Comparison of ENCODE assay signal across 8 cellular contexts in the genomic region with DNA sequence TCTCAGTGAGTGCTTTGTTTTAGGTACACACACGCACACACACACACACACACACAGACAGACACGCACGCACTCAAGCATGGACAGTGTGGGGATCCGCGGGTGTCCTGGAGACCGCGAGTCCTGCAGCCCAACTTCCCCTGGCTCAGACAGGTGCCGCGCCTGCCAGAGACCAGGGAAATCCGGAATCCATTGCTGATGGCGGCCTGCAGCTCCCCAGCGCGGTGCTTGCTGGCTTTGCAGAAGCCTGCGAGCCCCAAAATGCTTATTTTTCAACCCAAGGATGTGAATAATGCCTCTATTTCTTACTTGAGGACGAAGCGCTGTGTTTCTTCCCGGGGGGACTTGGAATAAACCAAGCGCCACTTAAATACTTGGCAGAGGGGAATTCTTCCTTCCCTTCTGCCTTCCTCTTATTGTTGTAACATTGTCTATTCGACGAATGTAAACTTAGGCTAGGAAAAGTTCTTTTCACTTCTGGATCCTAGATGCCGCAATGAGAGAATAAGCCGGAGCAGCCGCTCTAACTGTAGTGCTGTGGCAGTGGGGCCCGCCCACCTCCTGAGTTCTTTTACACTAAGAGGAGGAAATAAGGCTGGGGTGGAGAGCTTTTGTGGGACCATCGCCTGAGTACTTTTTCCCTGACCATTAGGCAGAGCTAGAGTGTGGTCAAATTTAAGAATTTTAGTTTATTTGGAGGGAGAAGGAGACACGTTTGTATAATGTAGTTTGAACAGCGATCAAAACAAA. TPM values are rescaled to one million over a fixed set of nuclear protein-coding genes. Genes with fewer than 3 reads are reported as not detected.
DNase-seq lines count a peak whose midpoint lies in the region; ATAC-seq and TF ChIP-seq lines count a peak whose summit lies in the region.

No MANE protein-coding gene starts in this region.

- intact Hi-C loops in OCI-LY7 (cut with micrococcal nuclease; ENCODE audit: unreplicated experiment), result no loop called here

- DNase-seq in SK-N-SH (peak; percentile 73), T47D (ENCODE audit: low read depth in 1 of 2, low spot score in 1 of 2) (peak; percentile 52 to 61), iPS-NIHi11 (ENCODE audit: low spot score) (peak; percentile 63), skeletal muscle cell (ENCODE audit: low read depth) (no peak), OCI-LY7 (ENCODE audit: low spot score) (no peak)

- TF ChIP-seq POLR2A in GM18505 (IDR thresholded peaks at IDR 0.05; ENCODE audit: borderline replicate concordance, extremely low read depth, insufficient read depth, insufficient read length), result no peak

- no peak for TF ChIP-seq EP300 in SK-N-SH (IDR thresholded peaks at IDR 0.05; ENCODE audit: borderline replicate concordance in 1 of 2, low read depth in 1 of 2, low read length in 1 of 2)

- no TSS peak for BruUV-seq in OCI-LY7 (replicated peaks; lab: Mats Ljungman, UMichigan)

- peak; percentile 51 for TF ChIP-seq CTCF in SK-N-SH (IDR thresholded peaks at IDR 0.05)
- TF ChIP-seq CTCF in OCI-LY7 (conservative IDR thresholded peaks at IDR 0.05; ENCODE audit: low read length), result no peak

- H3K79me2 ChIP-seq in SK-N-SH (ENCODE audit: insufficient read depth) (peaks cover 58% of the 10 kb centered on the region), OCI-LY7 (ENCODE audit: insufficient read depth, low read depth, low read length) (no peaks in the 10 kb centered on the region)

- peaks cover 13% of the 10 kb centered on the region; the same call in 1 of the 2 replicates for H4K20me1 ChIP-seq in SK-N-SH (ENCODE audit: insufficient read depth)
- H4K20me1 ChIP-seq in OCI-LY7 (ENCODE audit: insufficient read depth, low read length), result no peaks in the 10 kb centered on the region

- H2AFZ ChIP-seq in SK-N-SH (ENCODE audit: low read depth), result peak overlapping the region; percentile 61; the same call in 1 of the 2 replicates
- H2AFZ ChIP-seq in OCI-LY7 (ENCODE audit: low read length), result no peak overlapping the region

- H3K4me2 ChIP-seq in SK-N-SH (peak overlapping the region; percentile 74), OCI-LY7 (ENCODE audit: low read length) (no peak overlapping the region; the same call in 1 of the 2 replicates)

- H3K9me3 ChIP-seq in ES-I3 (ENCODE audit: control insufficient read depth, insufficient read depth, low read length), result no peaks in the 10 kb centered on the region
- H3K9me3 ChIP-seq in SK-N-SH, result no peaks in the 10 kb centered on the region
- H3K9me3 ChIP-seq in OCI-LY7 (ENCODE audit: low read length), result no peaks in the 10 kb centered on the region

- CTCF ChIA-PET in SK-N-SH (lab: Yijun Ruan, JAX), result interaction anchor here (0.6 to 1.7 kb wide), 8 partner anchors 9 to 106 kb away, joined by 3 to 6 read pairs (median 3); no protein-coding TSS in a partner anchor
- CTCF ChIA-PET in OCI-LY7 (lab: Charles Lee; ENCODE audit: unreplicated experiment), result no interaction called here

- H3K4me3 ChIP-seq in SK-N-SH (ENCODE audit: low read depth in 2 of 2, low read length in 1 of 2), result peak overlapping the region; percentile 83 to 87
- peak overlapping the region; percentile 74 for H3K4me3 ChIP-seq in skeletal muscle cell (ENCODE audit: low read depth, low read length)
- no peak overlapping the region for H3K4me3 ChIP-seq in OCI-LY7 (ENCODE audit: low read depth, low read length, poor library complexity, severe bottlenecking)

- H3K4me1 ChIP-seq in ES-I3 (ENCODE audit: insufficient read depth, low read length) (no peaks in the 10 kb centered on the region), SK-N-SH (ENCODE audit: control insufficient read depth in 1 of 2, insufficient read depth in 2 of 2, low read depth in 1 of 2, low read length in 1 of 2) (peaks cover 6 to 19% of the 10 kb centered on the region in 2 experiments), OCI-LY7 (ENCODE audit: insufficient read depth, low read length, poor library complexity, severe bottlenecking) (no peaks in the 10 kb centered on the region)

- WGBS in SK-N-SH (ENCODE audit: low lambda C conversion rate), result 9% methylated on average over 21 of the region's 27 CpGs

- peak; percentile 61 for TF ChIP-seq RAD21 in SK-N-SH (IDR thresholded peaks at IDR 0.05; ENCODE audit: low read length)

- H3K9ac ChIP-seq in ES-I3 (ENCODE audit: low read depth, low read length) (peak overlapping the region; percentile 83), SK-N-SH (peak overlapping the region; percentile 76)

- peak; percentile 19 for ATAC-seq in HG02798 (IDR thresholded peaks at IDR 0.05; ENCODE audit: poor library complexity, unreplicated experiment)
- no peak for ATAC-seq in GM18505 (IDR thresholded peaks at IDR 0.05; ENCODE audit: unreplicated experiment)

- H3K9me2 ChIP-seq in SK-N-SH (no peaks in the 10 kb centered on the region), OCI-LY7 (ENCODE audit: insufficient read depth, low read length) (no peaks in the 10 kb centered on the region)

- H3K27me3 ChIP-seq in SK-N-SH (ENCODE audit: insufficient read depth), result no peaks in the 10 kb centered on the region

- no peaks in the 10 kb centered on the region for H3K36me3 ChIP-seq in ES-I3 (ENCODE audit: insufficient read depth, low read length)
- H3K36me3 ChIP-seq in SK-N-SH (replicated peaks in 1 of 2; ENCODE audit: control insufficient read depth in 1 of 2, insufficient read depth in 2 of 2, low read length in 1 of 2), result peaks cover 6 to 34% of the 10 kb centered on the region in 2 experiments
- no peaks in the 10 kb centered on the region for H3K36me3 ChIP-seq in OCI-LY7 (ENCODE audit: insufficient read depth, low read length)

- H3K27ac ChIP-seq in SK-N-SH (ENCODE audit: low read depth in 2 of 2, low read length in 1 of 2) (peak overlapping the region; percentile 73 to 81; a peak in 3 of 4 replicates), OCI-LY7 (ENCODE audit: low read depth, low read length, poor library complexity, severe bottlenecking) (no peak overlapping the region)

- POLR2A ChIA-PET in SK-N-SH (lab: Yijun Ruan, JAX), result no interaction called here
- POLR2A ChIA-PET in OCI-LY7 (lab: Charles Lee), result interaction anchor here (1.5 kb wide), 1 partner anchor 11 kb away, joined by 4 read pairs; no protein-coding TSS in a partner anchor

- peaks cover 34% of the 10 kb centered on the region for H3F3A ChIP-seq in SK-N-SH (replicated peaks; ENCODE audit: insufficient read depth)

- in situ Hi-C loops in T47D (cut with HindIII; ENCODE audit: low pct_unique_long_range_greater_than_20kb, low sequenced_read_pairs), result no loop called here

TF ChIP-seq in SK-N-SH, 30 proteins besides CTCF, POLR2A, EP300 and RAD21:
- no peak for TF ChIP-seq NRF1 (IDR thresholded peaks at IDR 0.05; ENCODE audit: low read depth, low read length)
- 0 out of 2 replicates have a peak, but pooled peaks have one; percentile 16 for TF ChIP-seq POLR2AphosphoS5 (IDR thresholded peaks at IDR 0.05; ENCODE audit: low read depth, low read length)
- TF ChIP-seq, protein P1, sequence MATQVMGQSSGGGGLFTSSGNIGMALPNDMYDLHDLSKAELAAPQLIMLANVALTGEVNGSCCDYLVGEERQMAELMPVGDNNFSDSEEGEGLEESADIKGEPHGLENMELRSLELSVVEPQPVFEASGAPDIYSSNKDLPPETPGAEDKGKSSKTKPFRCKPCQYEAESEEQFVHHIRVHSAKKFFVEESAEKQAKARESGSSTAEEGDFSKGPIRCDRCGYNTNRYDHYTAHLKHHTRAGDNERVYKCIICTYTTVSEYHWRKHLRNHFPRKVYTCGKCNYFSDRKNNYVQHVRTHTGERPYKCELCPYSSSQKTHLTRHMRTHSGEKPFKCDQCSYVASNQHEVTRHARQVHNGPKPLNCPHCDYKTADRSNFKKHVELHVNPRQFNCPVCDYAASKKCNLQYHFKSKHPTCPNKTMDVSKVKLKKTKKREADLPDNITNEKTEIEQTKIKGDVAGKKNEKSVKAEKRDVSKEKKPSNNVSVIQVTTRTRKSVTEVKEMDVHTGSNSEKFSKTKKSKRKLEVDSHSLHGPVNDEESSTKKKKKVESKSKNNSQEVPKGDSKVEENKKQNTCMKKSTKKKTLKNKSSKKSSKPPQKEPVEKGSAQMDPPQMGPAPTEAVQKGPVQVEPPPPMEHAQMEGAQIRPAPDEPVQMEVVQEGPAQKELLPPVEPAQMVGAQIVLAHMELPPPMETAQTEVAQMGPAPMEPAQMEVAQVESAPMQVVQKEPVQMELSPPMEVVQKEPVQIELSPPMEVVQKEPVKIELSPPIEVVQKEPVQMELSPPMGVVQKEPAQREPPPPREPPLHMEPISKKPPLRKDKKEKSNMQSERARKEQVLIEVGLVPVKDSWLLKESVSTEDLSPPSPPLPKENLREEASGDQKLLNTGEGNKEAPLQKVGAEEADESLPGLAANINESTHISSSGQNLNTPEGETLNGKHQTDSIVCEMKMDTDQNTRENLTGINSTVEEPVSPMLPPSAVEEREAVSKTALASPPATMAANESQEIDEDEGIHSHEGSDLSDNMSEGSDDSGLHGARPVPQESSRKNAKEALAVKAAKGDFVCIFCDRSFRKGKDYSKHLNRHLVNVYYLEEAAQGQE (IDR thresholded peaks at IDR 0.05; ENCODE audit: low read depth, low read length), result peak; percentile 9; the same call in 1 of the 2 replicates
- TF ChIP-seq MXI1 (IDR thresholded peaks at IDR 0.05; ENCODE audit: low read depth, low read length), result peak; percentile 39
- no peak for TF ChIP-seq TAF1 (IDR thresholded peaks at IDR 0.05; ENCODE audit: borderline replicate concordance, low read depth, low read length)
- peak; percentile 39; the same call in 1 of the 2 replicates for TF ChIP-seq SMC3 (IDR thresholded peaks at IDR 0.05; ENCODE audit: low read depth, low read length)
- peak; percentile 46; the same call in 1 of the 2 replicates for TF ChIP-seq YY1 (IDR thresholded peaks at IDR 0.05; ENCODE audit: low read depth)

RNA-seq across cellular contexts. Expression of a gene that starts 0.8 kb away (rescaled TPM):
- polyA plus RNA-seq in SK-N-SH (2012; rRNA removed), result 38.2 and 52.1 TPM in 2 replicates
- polyA plus RNA-seq in SK-N-SH (2012; cell fraction: cytosol; rRNA removed), result 47.1 and 52.1 TPM in 2 replicates
- polyA plus RNA-seq in SK-N-SH (2012; cell fraction: nucleus; rRNA removed), result 24.2 and 48.6 TPM in 2 replicates
- total RNA-seq in OCI-LY7 (2014; rRNA removed; shearing (Covaris generic)), result not detected in 2 replicates
- 0.09 TPM in 1 of 2 replicates, not detected in the other for total RNA-seq in OCI-LY7 (2022)

Comparison
In these comparisons a context has a peak if more than half of its experiments do, and no peak if none do; other contexts are left out.
1. DNase-seq: peak in SK-N-SH (single experiment), T47D (2 of 2) and iPS-NIHi11 (single experiment); none in skeletal muscle cell (single experiment) and OCI-LY7 (single experiment).